Comparison of ENCODE assay signal across 31 cellular contexts in the genomic region with DNA sequence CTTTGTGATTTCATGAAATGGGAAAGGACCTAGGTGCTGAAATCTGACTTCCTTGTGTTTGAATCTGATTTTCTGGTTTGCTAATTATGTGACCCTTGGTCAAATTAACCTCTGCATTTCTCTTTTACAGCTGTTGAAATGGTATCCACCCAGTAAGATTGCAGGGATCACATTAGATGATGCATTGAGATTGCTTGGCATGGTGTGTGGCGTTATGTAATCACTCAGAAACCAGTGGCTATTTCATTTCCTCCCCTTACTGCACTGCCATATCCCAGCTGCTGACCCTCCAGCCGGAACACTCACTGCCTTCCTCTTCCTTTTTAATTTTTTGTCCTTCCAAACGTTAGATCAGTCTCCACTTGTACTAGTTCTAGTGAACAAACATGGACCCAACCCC.
DNase-seq lines count a peak whose midpoint lies in the region; ATAC-seq, FAIRE-seq and TF ChIP-seq lines count a peak whose summit lies in the region.
"Had no signal": no experiment of that assay in that cellular context is flagged by ENCODE, and none has a peak within 500 bp of the region (broad histone marks: within the 10 kb centered on the region; RNA-seq: fewer than 3 reads in every experiment).

No MANE protein-coding gene starts in this region.

- H3K27ac Mint-ChIP-seq in CD14-positive monocyte (peak overlapping the region in 6 of 7 donors; percentile 7 to 47 (median 33)), progenitor cell of endocrine pancreas (peak overlapping the region; percentile 12)
- no peak overlapping the region for H3K27ac Mint-ChIP-seq in stimulated activated effector memory CD8-positive, alpha-beta T cell treated with anti-CD3 and anti-CD28 coated beads, Interleukin-12 subunit alpha, Interleukin-12 subunit beta, amount 100 ng/mL, for 72 hours
- H3K27ac Mint-ChIP-seq: activated T-cell treated with anti-CD3 and anti-CD28 coated beads, Interleukin-2, amount 50 U/mL, for 72 hours; B cell; T-helper 1 cell treated with Interleukin-12 subunit alpha and Interleukin-12 subunit beta and Interleukin-4 antibody, amounts not matched to agents 30 μg/mL and 1 μg/mL, for 36 hours had no signal

- H3K4me3 Mint-ChIP-seq in CD14-positive monocyte (no peak overlapping the region), progenitor cell of endocrine pancreas (ENCODE audit: low read depth) (no peak overlapping the region)
- no peak overlapping the region for H3K4me3 Mint-ChIP-seq in stimulated activated effector memory CD8-positive, alpha-beta T cell treated with anti-CD3 and anti-CD28 coated beads, Interleukin-12 subunit alpha, Interleukin-12 subunit beta, amount 100 ng/mL, for 72 hours
- H3K4me3 Mint-ChIP-seq: activated T-cell treated with anti-CD3 and anti-CD28 coated beads, Interleukin-2, amount 50 U/mL, for 72 hours; B cell; CD8-positive, alpha-beta memory T cell; H9; naive B cell; T-helper 1 cell treated with Interleukin-12 subunit alpha and Interleukin-12 subunit beta and Interleukin-4 antibody, amounts not matched to agents 30 μg/mL and 1 μg/mL, for 36 hours had no signal

- H3K27me3 Mint-ChIP-seq in CD14-positive monocyte (ENCODE audit: low read depth in 3 of 3) (no peaks in the 10 kb centered on the region), progenitor cell of endocrine pancreas (no peaks in the 10 kb centered on the region)
- H3K27me3 Mint-ChIP-seq: B cell; CD8-positive, alpha-beta memory T cell; naive B cell had no signal

- peaks cover 44 to 53% of the 10 kb centered on the region in 2 donors for H3K36me3 Mint-ChIP-seq in CD14-positive monocyte
- peaks cover 27% of the 10 kb centered on the region for H3K36me3 Mint-ChIP-seq in progenitor cell of endocrine pancreas (ENCODE audit: insufficient read depth)
- H3K36me3 Mint-ChIP-seq in stimulated activated effector memory CD8-positive, alpha-beta T cell treated with anti-CD3 and anti-CD28 coated beads, Interleukin-12 subunit alpha, Interleukin-12 subunit beta, amount 100 ng/mL, for 72 hours: peaks cover 60% of the 10 kb centered on the region

- peaks cover 15% of the 10 kb centered on the region for H3K4me1 Mint-ChIP-seq in CD14-positive monocyte
- peaks cover 2% of the 10 kb centered on the region for H3K4me1 Mint-ChIP-seq in progenitor cell of endocrine pancreas (ENCODE audit: low read depth)
- no peaks in the 10 kb centered on the region for H3K4me1 Mint-ChIP-seq in stimulated activated effector memory CD8-positive, alpha-beta T cell treated with anti-CD3 and anti-CD28 coated beads, Interleukin-12 subunit alpha, Interleukin-12 subunit beta, amount 100 ng/mL, for 72 hours
- H3K4me1 Mint-ChIP-seq: B cell; CD8-positive, alpha-beta memory T cell; naive B cell had no signal

- TF ChIP-seq CTCF in CD14-positive monocyte (IDR thresholded peaks at IDR 0.05): no peak
- no peak for TF ChIP-seq CTCF in progenitor cell of endocrine pancreas (IDR thresholded peaks at IDR 0.05; ENCODE audit: unreplicated experiment)

- peak; percentile 69 for ATAC-seq in left ventricle myocardium superior
- ATAC-seq in GM19324 (IDR thresholded peaks at IDR 0.05; ENCODE audit: low FRiP score, unreplicated experiment): no peak
- no peak for ATAC-seq in stimulated activated effector memory CD8-positive, alpha-beta T cell treated with anti-CD3 and anti-CD28 coated beads, Interleukin-12 subunit alpha, Interleukin-12 subunit beta, amount 100 ng/mL, for 72 hours
- ATAC-seq: activated CD4-positive, CD25-positive, alpha-beta regulatory T cell treated with anti-CD3 and anti-CD28 coated beads, Interleukin-2, amount 50 U/mL, for 24 hours; activated T-cell treated with anti-CD3 and anti-CD28 coated beads, Interleukin-2, amount 50 U/mL, for 72 hours; PC-3; SK-N-SH treated with all-trans-retinoic acid at 6 μM for 48 hours; stimulated activated naive CD8-positive, alpha-beta T cell treated with anti-CD3 and anti-CD28 coated beads, Interleukin-15, Interleukin-2, amounts not matched to agents 100 U/mL and 50 U/mL, for 24 hours had no signal

- peak; percentile 21 for FAIRE-seq in colon (lab: Jason Lieb, UNC)
- FAIRE-seq: HTR-8/SVneo, TTC549, urothelium cell line had no signal

- peaks cover 0 to 2% (median 0%) of the 10 kb centered on the region in 7 donors for H3K9me3 Mint-ChIP-seq in CD14-positive monocyte
- H3K9me3 Mint-ChIP-seq in progenitor cell of endocrine pancreas (ENCODE audit: low read depth): peaks cover 3% of the 10 kb centered on the region
- H3K9me3 Mint-ChIP-seq in stimulated activated effector memory CD8-positive, alpha-beta T cell treated with anti-CD3 and anti-CD28 coated beads, Interleukin-12 subunit alpha, Interleukin-12 subunit beta, amount 100 ng/mL, for 72 hours: no peaks in the 10 kb centered on the region
- H3K9me3 Mint-ChIP-seq: activated T-cell treated with anti-CD3 and anti-CD28 coated beads, Interleukin-2, amount 50 U/mL, for 72 hours; CD8-positive, alpha-beta memory T cell; H9; naive B cell; T-helper 1 cell treated with Interleukin-12 subunit alpha and Interleukin-12 subunit beta and Interleukin-4 antibody, amounts not matched to agents 30 μg/mL and 1 μg/mL, for 36 hours had no signal

- intact Hi-C loops in CD14-positive monocyte (cut with micrococcal nuclease) (no loop called here), left ventricle myocardium superior (cut with micrococcal nuclease) (no loop called here)

- DNase-seq in CD14-positive monocyte (ENCODE audit: low spot score) (no peak), left ventricle myocardium superior (no peak), progenitor cell of endocrine pancreas (ENCODE audit: low spot score, unreplicated experiment) (no peak), pons (ENCODE audit: low spot score) (no peak), NCI-H2107 treated with DMSO at 0.1 percent for 48 hours (lab: John Stamatoyannopoulos, UW; ENCODE audit: unreplicated experiment) (no peak)
- DNase-seq in stimulated activated effector memory CD8-positive, alpha-beta T cell treated with anti-CD3 and anti-CD28 coated beads, Interleukin-12 subunit alpha, Interleukin-12 subunit beta, amount 100 ng/mL, for 72 hours (ENCODE audit: low spot score in 2 of 2): no peak
- DNase-seq: activated CD4-positive, alpha-beta T cell treated with anti-CD3 and anti-CD28 coated beads, Interleukin-2, amount 50 U/mL, for 48 hours; activated T-cell treated with anti-CD3 and anti-CD28 coated beads, Interleukin-2, amount 50 U/mL, for 72 hours; CD8-positive, alpha-beta memory T cell; cortex of kidney; effector memory CD4-positive, alpha-beta T cell; erythroblast; foreskin fibroblast; H9; KBM-7; naive B cell; NCI-H1417; NCI-H2029; NCI-H524 treated with DMSO at 0.1 percent for 48 hours; PC-3; stimulated activated naive CD8-positive, alpha-beta T cell treated with anti-CD3 and anti-CD28 coated beads, Interleukin-15, Interleukin-2, amounts not matched to agents 100 U/mL and 50 U/mL, for 24 hours; testis had no signal
